ENCODE assay signal across 11 cellular contexts in genomic region chr4:125321709-125322362, GRCh38. TPM values are rescaled to one million over a fixed set of nuclear protein-coding genes. Genes with fewer than 3 reads are reported as not detected.
DNase-seq lines count a peak whose midpoint lies in the region; ATAC-seq, FAIRE-seq and TF ChIP-seq lines count a peak whose summit lies in the region.
"Had no signal": no experiment of that assay in that cellular context is flagged by ENCODE, and none has a peak within 500 bp of the region (broad histone marks: within the 10 kb centered on the region; RNA-seq: fewer than 3 reads in every experiment).

No MANE protein-coding gene starts in this region.

- no peak overlapping the region for H3K14ac ChIP-seq in IMR-90 (replicated peaks; ENCODE audit: low read depth, low read length)

- H3K4me3 Mint-ChIP-seq in chondrocyte (ENCODE audit: unreplicated experiment): peak overlapping the region; percentile 31
- H3K4me3 Mint-ChIP-seq: activated T-cell treated with anti-CD3 and anti-CD28 coated beads, Interleukin-2, amount 50 U/mL, for 4 hours; T-cell had no signal

- H3K9me3 ChIP-seq in IMR-90 (ENCODE audit: control insufficient read depth, insufficient read depth, low read length) (no peaks in the 10 kb centered on the region), left lung (no peaks in the 10 kb centered on the region), suprapubic skin (no peaks in the 10 kb centered on the region)

- peak overlapping the region; percentile 0; the same call in 1 of the 2 replicates for H3K9ac ChIP-seq in IMR-90 (ENCODE audit: low read depth, low read length)

- peaks cover 9% of the 10 kb centered on the region for H3K36me3 ChIP-seq in IMR-90 (ENCODE audit: control insufficient read depth, insufficient read depth, low read length)
- H3K36me3 ChIP-seq in left lung: no peaks in the 10 kb centered on the region
- no peaks in the 10 kb centered on the region for H3K36me3 ChIP-seq in suprapubic skin

- BruUV-seq in IMR-90 (replicated peaks; lab: Mats Ljungman, UMichigan): no TSS peak

- CTCF ChIA-PET in IMR-90 (lab: Yijun Ruan, JAX): interaction anchor here (0.6 kb wide), 4 partner anchors 9 to 1854 kb away, joined by 3 to 8 read pairs (median 4); no protein-coding TSS in a partner anchor

- H3K18ac ChIP-seq in IMR-90 (ENCODE audit: low read depth, low read length): no peak overlapping the region

- peaks cover 6% of the 10 kb centered on the region for H3K4me1 ChIP-seq in IMR-90 (ENCODE audit: control insufficient read depth, insufficient read depth, low read length)
- H3K4me1 ChIP-seq in left lung: peaks cover 5 to 7% of the 10 kb centered on the region in 2 donors
- peaks cover 28% of the 10 kb centered on the region for H3K4me1 ChIP-seq in suprapubic skin

- no peak overlapping the region for H2AK5ac ChIP-seq in IMR-90 (ENCODE audit: low read depth, low read length)

- H3K27me3 ChIP-seq in IMR-90 (ENCODE audit: control insufficient read depth, insufficient read depth, low read length) (no peaks in the 10 kb centered on the region), left lung (peaks cover 0 to 19% of the 10 kb centered on the region in 2 donors), suprapubic skin (peaks cover 11% of the 10 kb centered on the region)

- TF ChIP-seq EP300 in suprapubic skin (IDR thresholded peaks at IDR 0.05): no peak

- peak overlapping the region; percentile 15; the same call in 1 of the 2 replicates for H2BK20ac ChIP-seq in IMR-90 (ENCODE audit: low read depth, low read length)

- no peak overlapping the region for H3K23ac ChIP-seq in IMR-90 (ENCODE audit: low read depth, low read length)

- H2BK15ac ChIP-seq in IMR-90 (ENCODE audit: low read depth, low read length): no peak overlapping the region

- peaks cover 6% of the 10 kb centered on the region; the same call in 1 of the 2 replicates for H4K20me1 ChIP-seq in IMR-90 (ENCODE audit: insufficient read depth, low read length)

- DNase-seq in IMR-90 (peak; percentile 61), chondrocyte (ENCODE audit: low spot score) (no peak), left lung (no peak), suprapubic skin (ENCODE audit: low spot score in 2 of 2) (no peak), GM12892 (ENCODE audit: insufficient read length) (no peak)
- DNase-seq: activated T-cell treated with anti-CD3 and anti-CD28 coated beads, Interleukin-2, amount 50 U/mL, for 4 hours; occipital lobe; T-cell had no signal

- H3K27ac ChIP-seq in IMR-90 (ENCODE audit: insufficient read depth, low read length) (no peak overlapping the region), left lung (peak overlapping the region in 1 of 2 donors; percentile 49), suprapubic skin (no peak overlapping the region)

- POLR2A ChIA-PET in IMR-90 (lab: Charles Lee; ENCODE audit: unreplicated experiment): no interaction called here

- H3K27ac Mint-ChIP-seq in chondrocyte (ENCODE audit: unreplicated experiment): peak overlapping the region; percentile 77
- H3K27ac Mint-ChIP-seq: T-cell had no signal

- peaks cover 16% of the 10 kb centered on the region for H3K9me1 ChIP-seq in IMR-90 (ENCODE audit: insufficient read depth, low read length)

- no peak overlapping the region; the same call in 1 of the 2 replicates for H4K5ac ChIP-seq in IMR-90 (ENCODE audit: low read depth, low read length)

- H3K79me1 ChIP-seq in IMR-90 (ENCODE audit: low read depth in 1 of 2, low read length in 2 of 2): peaks cover 33 to 62% of the 10 kb centered on the region in 2 experiments

- H4K91ac ChIP-seq in IMR-90 (ENCODE audit: insufficient read depth, low read depth, low read length): no peak overlapping the region

- peaks cover 80% of the 10 kb centered on the region for H3K4me1 Mint-ChIP-seq in chondrocyte (ENCODE audit: low read depth)

- no peaks in the 10 kb centered on the region for H3K9me3 Mint-ChIP-seq in chondrocyte (ENCODE audit: low read depth)
- H3K9me3 Mint-ChIP-seq: activated T-cell treated with anti-CD3 and anti-CD28 coated beads, Interleukin-2, amount 50 U/mL, for 4 hours; T-cell had no signal

- in situ Hi-C loops in IMR-90 (cut with MboI; ENCODE audit: low sequenced_read_pairs): loop anchor here (25.0 kb wide), 2 partner anchors 915 to 1090 kb away; no protein-coding TSS in a partner anchor

- peak overlapping the region in 1 of 2 experiments; percentile 14; a peak in 1 of 4 replicates for H4K8ac ChIP-seq in IMR-90 (ENCODE audit: low read depth in 2 of 2, low read length in 2 of 2)

- intact Hi-C loops in IMR-90 (cut with micrococcal nuclease): no loop called here
- intact Hi-C loops in left lung (cut with DNase I): no loop called here

- peak overlapping the region; percentile 13 for H2BK120ac ChIP-seq in IMR-90 (ENCODE audit: low read depth, low read length)

- 0 out of 2 replicates have a peak overlapping the region, but pooled peaks have one; percentile 1 for H3K4ac ChIP-seq in IMR-90 (ENCODE audit: low read depth, low read length)

- no peak for FAIRE-seq in GM12892 (lab: Jason Lieb, UNC)

- peak overlapping the region; percentile 33; the same call in 1 of the 2 replicates for H3K4me3 ChIP-seq in IMR-90 (ENCODE audit: insufficient read depth, low read depth, low read length)
- H3K4me3 ChIP-seq in left lung: peak overlapping the region in 1 of 2 donors; percentile 8
- H3K4me3 ChIP-seq in suprapubic skin: peak overlapping the region; percentile 24

- no peak overlapping the region for H3K56ac ChIP-seq in IMR-90 (ENCODE audit: extremely low read depth, insufficient read depth, low read length)

- no peak overlapping the region for H2AK9ac ChIP-seq in IMR-90 (replicated peaks; ENCODE audit: low read depth, low read length, poor library complexity)

- H2AFZ ChIP-seq in IMR-90 (replicated peaks; ENCODE audit: low read length, poor library complexity): no peak overlapping the region

- H3K36me3 Mint-ChIP-seq in chondrocyte (ENCODE audit: low read depth): no peaks in the 10 kb centered on the region
- H3K36me3 Mint-ChIP-seq: T-cell had no signal

- dilution Hi-C loops in IMR-90 (cut with HindIII; ENCODE audit: low sequenced_read_pairs, unreplicated experiment): no loop called here

- TF ChIP-seq POLR2A in IMR-90 (IDR thresholded peaks at IDR 0.05; ENCODE audit: low read depth, low read length) (no peak), suprapubic skin (IDR thresholded peaks at IDR 0.05) (no peak), GM12892 (IDR thresholded peaks at IDR 0.05; ENCODE audit: low read depth, low read length) (no peak)

- TF ChIP-seq RAD21 in IMR-90 (IDR thresholded peaks at IDR 0.05; ENCODE audit: low read length): no peak

- TF ChIP-seq CTCF in IMR-90 (conservative IDR thresholded peaks at IDR 0.05; ENCODE audit: low read depth, low read length): no peak
- no peak for TF ChIP-seq CTCF in chondrocyte (IDR thresholded peaks at IDR 0.05)
- no peak for TF ChIP-seq CTCF in left lung (IDR thresholded peaks at IDR 0.05)
- no peak for TF ChIP-seq CTCF in suprapubic skin (IDR thresholded peaks at IDR 0.05)

- no peaks in the 10 kb centered on the region for H3K27me3 Mint-ChIP-seq in chondrocyte (ENCODE audit: low read depth)

- ATAC-seq in IMR-90 (ENCODE audit: low read depth) (peak; percentile 44), left lung (peak; percentile 19), GM21723 (IDR thresholded peaks at IDR 0.05; ENCODE audit: unreplicated experiment) (no peak), GM21529 (IDR thresholded peaks at IDR 0.05; ENCODE audit: unreplicated experiment) (no peak), GM18498 (IDR thresholded peaks at IDR 0.05; ENCODE audit: unreplicated experiment) (no peak)
- ATAC-seq: activated T-cell treated with anti-CD3 and anti-CD28 coated beads, Interleukin-2, amount 50 U/mL, for 4 hours; T-cell had no signal

- H2BK5ac ChIP-seq in IMR-90 (ENCODE audit: low read depth, low read length, poor library complexity, severe bottlenecking): peak overlapping the region; percentile 66

- H3K4me2 ChIP-seq in IMR-90 (ENCODE audit: low read depth, low read length): peak overlapping the region; percentile 85

TF ChIP-seq in IMR-90, 13 proteins besides CTCF, POLR2A, EP300 and RAD21:
- TF ChIP-seq CEBPB (IDR thresholded peaks at IDR 0.05; ENCODE audit: low read depth, low read length) (no peak), NFE2L2 (IDR thresholded peaks at IDR 0.05; ENCODE audit: low read depth, low read length) (no peak), FOS (IDR thresholded peaks at IDR 0.05; ENCODE audit: low read depth, low read length) (no peak), MAZ (IDR thresholded peaks at IDR 0.05; ENCODE audit: borderline replicate concordance, low read depth, low read length) (no peak), RCOR1 (IDR thresholded peaks at IDR 0.05; ENCODE audit: insufficient replicate concordance, low read length) (no peak), MAFK (IDR thresholded peaks at IDR 0.05; ENCODE audit: low read depth, low read length) (peak; percentile 66)

RNA-seq across cellular contexts. Expression of gene FAT4, which starts 7.1 kb away (rescaled TPM):
- total RNA-seq in IMR-90 (2012; rRNA removed): 35.6 and 37.5 TPM in 2 replicates
- polyA plus RNA-seq in IMR-90 (2012; rRNA removed): 6.8 and 7.2 TPM in 2 replicates
- 2.6 and 3.1 TPM in 2 replicates for polyA plus RNA-seq in IMR-90 (2012; cell fraction: cytosol; rRNA removed)
- polyA plus RNA-seq in IMR-90 (2012; cell fraction: nucleus; rRNA removed; ENCODE audit: low replicate concordance): 3.5 and 10.2 TPM in 2 replicates
- 16.8 to 69.8 TPM (median 17.7 TPM) in 3 replicates for total RNA-seq in chondrocyte
- total RNA-seq in left lung: 10 to 100 TPM; 19.5 to 32.2 TPM
- total RNA-seq in suprapubic skin: 1 to 10 TPM; 2.2 to 5.4 (median 3.7) TPM
- not detected for polyA plus RNA-seq in GM12892 (2012; ENCODE audit: missing spikeins)

Comparison
In these comparisons a context has a peak if more than half of its experiments do, and no peak if none do; other contexts are left out.
1. ATAC-seq: peak in IMR-90 (single experiment) and left lung (single experiment); none in GM21723 (single experiment), GM21529 (single experiment) and GM18498 (single experiment).